21 cellular contexts compared by ENCODE assay signal in genomic region chr6:117592983-117593759, GRCh38.
"Had no signal": no experiment of that assay in that cellular context is flagged by ENCODE, and none has a peak within 500 bp of the region (broad histone marks: within the 10 kb centered on the region; RNA-seq: fewer than 3 reads in every experiment).

No MANE protein-coding gene starts in this region.

- H3K4me1 ChIP-seq: ascending aorta, suprapubic skin, tibial artery, upper lobe of right lung had no signal

- H3K27me3 ChIP-seq: adrenal gland, ascending aorta, ovary, suprapubic skin, tibial artery, upper lobe of right lung had no signal

- H3K9me3 ChIP-seq: adrenal gland, ascending aorta, ovary, suprapubic skin, tibial artery, upper lobe of right lung had no signal

- ATAC-seq: activated CD4-positive, alpha-beta T cell treated with anti-CD3 and anti-CD28 coated beads for 36 hours; activated T-cell treated with anti-CD3 and anti-CD28 coated beads, Interleukin-2, amount 50 U/mL, for 72 hours; effector memory CD8-positive, alpha-beta T cell; naive thymus-derived CD4-positive, alpha-beta T cell; upper lobe of right lung had no signal

- H3K36me3 ChIP-seq: ovary had no signal

- H3K27ac ChIP-seq: adrenal gland, ascending aorta, ovary, suprapubic skin, tibial artery, upper lobe of right lung had no signal

- DNase-seq: activated CD4-positive, alpha-beta T cell treated with anti-CD3 and anti-CD28 coated beads for 36 hours; activated CD4-positive, CD25-positive, alpha-beta regulatory T cell; activated naive CD4-positive, alpha-beta T cell treated with anti-CD3 and anti-CD28 coated beads for 36 hours; activated naive CD8-positive, alpha-beta T cell treated with anti-CD3 and anti-CD28 coated beads for 36 hours; activated T-cell treated with anti-CD3 and anti-CD28 coated beads for 4 hours; activated T-cell treated with anti-CD3 and anti-CD28 coated beads, Interleukin-2, amount 50 U/mL, for 72 hours; adrenal gland; cortex of kidney; effector memory CD8-positive, alpha-beta T cell; foreskin melanocyte; islet precursor cell; left cardiac atrium; naive thymus-derived CD4-positive, alpha-beta T cell; ovary; stimulated activated CD4-positive, alpha-beta T cell treated with anti-CD3 and anti-CD28 coated beads, Interleukin-15, amount 100 ng/mL, for 24 hours; stimulated activated CD4-positive, alpha-beta T cell treated with anti-CD3 and anti-CD28 coated beads, Interleukin-2, amount 100 ng/mL, for 24 hours; stimulated activated naive CD4-positive, alpha-beta T cell; tibial artery; upper lobe of right lung had no signal

- H3K4me3 ChIP-seq: adrenal gland, ascending aorta, ovary, suprapubic skin, tibial artery, upper lobe of right lung had no signal
